In genomic region chr5:110441035-110441434, GRCh38 we compare ENCODE assay signal across 9 cellular contexts.
DNase-seq lines count a peak whose midpoint lies in the region; ATAC-seq, FAIRE-seq and TF ChIP-seq lines count a peak whose summit lies in the region.
"Had no signal": no experiment of that assay in that cellular context is flagged by ENCODE, and none has a peak within 500 bp of the region (broad histone marks: within the 10 kb centered on the region; RNA-seq: fewer than 3 reads in every experiment).

No MANE protein-coding gene starts in this region.

- no peak overlapping the region for H3K27ac ChIP-seq in MM.1S (ENCODE audit: low read length)
- no peak overlapping the region for H3K27ac ChIP-seq in naive thymus-derived CD4-positive, alpha-beta T cell (ENCODE audit: low read depth, low read length)

- peaks cover 0 to 16% (median 6%) of the 10 kb centered on the region in 5 donors for H3K27me3 Mint-ChIP-seq in naive thymus-derived CD4-positive, alpha-beta T cell
- no peaks in the 10 kb centered on the region for H3K27me3 Mint-ChIP-seq in activated CD4-positive, alpha-beta memory T cell treated with anti-CD3 and anti-CD28 coated beads, Interleukin-2, amount 10 ng/mL, durations not matched to agents 7 days and 5 days

- no peaks in the 10 kb centered on the region for H3K27me3 ChIP-seq in MM.1S (replicated peaks; ENCODE audit: insufficient read depth, low read length)
- H3K27me3 ChIP-seq in bronchial epithelial cell (ENCODE audit: control insufficient read depth, insufficient read depth, low read length): no peaks in the 10 kb centered on the region
- no peaks in the 10 kb centered on the region for H3K27me3 ChIP-seq in naive thymus-derived CD4-positive, alpha-beta T cell (ENCODE audit: control insufficient read depth in 2 of 2, insufficient read depth in 2 of 2, low read length in 2 of 2)

- intact Hi-C loops in naive thymus-derived CD4-positive, alpha-beta T cell (cut with micrococcal nuclease): loop anchor here in 1 of 2 donors (1.0 to 10.0 kb wide), 2 partner anchors 185 to 1704 kb away; no protein-coding TSS in a partner anchor

- no peaks in the 10 kb centered on the region for H3K79me2 ChIP-seq in MM.1S (ENCODE audit: low read length)

- no peak overlapping the region for H2AFZ ChIP-seq in MM.1S (ENCODE audit: low read length)

- POLR2A ChIA-PET in naive thymus-derived CD4-positive, alpha-beta T cell (lab: Charles Lee): no interaction called here
- POLR2A ChIA-PET in activated CD4-positive, alpha-beta memory T cell treated with anti-CD3 and anti-CD28 coated beads, Interleukin-2, amount 10 ng/mL, durations not matched to agents 7 days and 5 days (lab: Charles Lee): no interaction called here

- no peak overlapping the region for H3K4me2 ChIP-seq in MM.1S (ENCODE audit: low read depth, low read length)

- TF ChIP-seq CTCF in MM.1S (IDR thresholded peaks at IDR 0.05; ENCODE audit: low read length) (peak; percentile 64), bronchial epithelial cell (IDR thresholded peaks at IDR 0.05; ENCODE audit: insufficient read depth, low read length, severe bottlenecking) (peak; percentile 20)

- H3K36me3 ChIP-seq in MM.1S (replicated peaks; ENCODE audit: insufficient read depth, low read length) (no peaks in the 10 kb centered on the region), bronchial epithelial cell (ENCODE audit: control insufficient read depth, insufficient read depth, low read length) (no peaks in the 10 kb centered on the region)
- H3K36me3 ChIP-seq in naive thymus-derived CD4-positive, alpha-beta T cell (ENCODE audit: control insufficient read depth in 2 of 3, insufficient read depth in 3 of 3, low read length in 3 of 3): no peaks in the 10 kb centered on the region

- H3F3A ChIP-seq in MM.1S (ENCODE audit: insufficient read depth, low read length): no peaks in the 10 kb centered on the region

- H3K4me3 Mint-ChIP-seq in naive thymus-derived CD4-positive, alpha-beta T cell: no peak overlapping the region
- no peak overlapping the region for H3K4me3 Mint-ChIP-seq in activated CD4-positive, alpha-beta memory T cell treated with anti-CD3 and anti-CD28 coated beads, Interleukin-2, amount 10 ng/mL, durations not matched to agents 7 days and 5 days
- H3K4me3 Mint-ChIP-seq: nephron had no signal

- no peak overlapping the region for H3K9ac ChIP-seq in MM.1S (ENCODE audit: low read length)

- peak; percentile 19 for DNase-seq in GM04504 (ENCODE audit: low read depth)
- DNase-seq in MM.1S: peak; percentile 64
- DNase-seq in bronchial epithelial cell (ENCODE audit: low read depth): peak; percentile 25
- DNase-seq in renal cortical epithelial cell (ENCODE audit: low read depth): peak; percentile 56
- no peak for DNase-seq in naive thymus-derived CD4-positive, alpha-beta T cell
- DNase-seq in activated CD4-positive, alpha-beta memory T cell treated with anti-CD3 and anti-CD28 coated beads, Interleukin-2, amount 10 ng/mL, durations not matched to agents 7 days and 5 days: no peak

- H3K4me1 ChIP-seq in MM.1S (ENCODE audit: low read length): peaks cover 8% of the 10 kb centered on the region
- H3K4me1 ChIP-seq in naive thymus-derived CD4-positive, alpha-beta T cell (ENCODE audit: control insufficient read depth in 2 of 2, insufficient read depth in 2 of 2, low read length in 2 of 2): no peaks in the 10 kb centered on the region

- H3K9me3 ChIP-seq in MM.1S (replicated peaks; ENCODE audit: insufficient read depth, low read length): no peaks in the 10 kb centered on the region
- no peaks in the 10 kb centered on the region for H3K9me3 ChIP-seq in naive thymus-derived CD4-positive, alpha-beta T cell (ENCODE audit: control insufficient read depth in 2 of 3, low read length in 3 of 3)

- no peak overlapping the region for H3K27ac Mint-ChIP-seq in naive thymus-derived CD4-positive, alpha-beta T cell
- no peak overlapping the region for H3K27ac Mint-ChIP-seq in activated CD4-positive, alpha-beta memory T cell treated with anti-CD3 and anti-CD28 coated beads, Interleukin-2, amount 10 ng/mL, durations not matched to agents 7 days and 5 days
- H3K27ac Mint-ChIP-seq: nephron had no signal

- ATAC-seq in GM21529 (IDR thresholded peaks at IDR 0.05; ENCODE audit: unreplicated experiment) (peak; percentile 68), esophagus mucosa (no peak)
- ATAC-seq in naive thymus-derived CD4-positive, alpha-beta T cell: no peak

- H3K9me2 ChIP-seq in MM.1S (replicated peaks; ENCODE audit: insufficient read depth, low read length): no peaks in the 10 kb centered on the region

- CTCF ChIA-PET in naive thymus-derived CD4-positive, alpha-beta T cell (lab: Charles Lee): no interaction called here
- CTCF ChIA-PET in activated CD4-positive, alpha-beta memory T cell treated with anti-CD3 and anti-CD28 coated beads, Interleukin-2, amount 10 ng/mL, durations not matched to agents 7 days and 5 days (lab: Charles Lee): no interaction called here

- H3K4me3 ChIP-seq in MM.1S (ENCODE audit: low read length): no peak overlapping the region
- no peak overlapping the region for H3K4me3 ChIP-seq in bronchial epithelial cell (ENCODE audit: low read depth, low read length)
- no peak overlapping the region for H3K4me3 ChIP-seq in naive thymus-derived CD4-positive, alpha-beta T cell (ENCODE audit: low read length)

- H3K4me1 Mint-ChIP-seq in naive thymus-derived CD4-positive, alpha-beta T cell: no peaks in the 10 kb centered on the region
- no peaks in the 10 kb centered on the region for H3K4me1 Mint-ChIP-seq in activated CD4-positive, alpha-beta memory T cell treated with anti-CD3 and anti-CD28 coated beads, Interleukin-2, amount 10 ng/mL, durations not matched to agents 7 days and 5 days
- H3K4me1 Mint-ChIP-seq: nephron had no signal

- no peaks in the 10 kb centered on the region for H3K36me3 Mint-ChIP-seq in naive thymus-derived CD4-positive, alpha-beta T cell
- H3K36me3 Mint-ChIP-seq in activated CD4-positive, alpha-beta memory T cell treated with anti-CD3 and anti-CD28 coated beads, Interleukin-2, amount 10 ng/mL, durations not matched to agents 7 days and 5 days (ENCODE audit: low read depth): no peaks in the 10 kb centered on the region

- H3K9me3 Mint-ChIP-seq in naive thymus-derived CD4-positive, alpha-beta T cell: peaks cover 0 to 1% (median 0%) of the 10 kb centered on the region in 11 donors
- no peaks in the 10 kb centered on the region for H3K9me3 Mint-ChIP-seq in activated CD4-positive, alpha-beta memory T cell treated with anti-CD3 and anti-CD28 coated beads, Interleukin-2, amount 10 ng/mL, durations not matched to agents 7 days and 5 days

- no peak for FAIRE-seq in bronchial epithelial cell (lab: Jason Lieb, UNC)

- H4K20me1 ChIP-seq in MM.1S (ENCODE audit: insufficient read depth, low read length): no peaks in the 10 kb centered on the region

Comparison
In these comparisons a context has a peak if more than half of its experiments do, and no peak if none do; other contexts are left out.
1. DNase-seq: peak in GM04504 (single experiment), MM.1S (single experiment), bronchial epithelial cell (single experiment) and renal cortical epithelial cell (single experiment); none in naive thymus-derived CD4-positive, alpha-beta T cell (0 of 9) and activated CD4-positive, alpha-beta memory T cell treated with anti-CD3 and anti-CD28 coated beads, Interleukin-2, amount 10 ng/mL, durations not matched to agents 7 days and 5 days (single experiment).